24 cellular contexts compared by ENCODE assay signal in genomic region chr5:155129513-155129880, GRCh38.
"Had no signal": no experiment of that assay in that cellular context is flagged by ENCODE, and none has a peak within 500 bp of the region (broad histone marks: within the 10 kb centered on the region; RNA-seq: fewer than 3 reads in every experiment).

No MANE protein-coding gene starts in this region.

- H3K27me3 ChIP-seq: Peyer's patch had no signal

- H3K4me3 ChIP-seq: Peyer's patch had no signal

- DNase-seq: activated CD4-positive, alpha-beta memory T cell treated with anti-CD3 and anti-CD28 coated beads, Interleukin-2, amount 10 ng/mL, durations not matched to agents 7 days and 5 days; activated CD4-positive, alpha-beta T cell treated with anti-CD3 and anti-CD28 coated beads for 36 hours; activated CD4-positive, alpha-beta T cell treated with anti-CD3 and anti-CD28 coated beads, Interleukin-2, amount 50 U/mL, for 1 hour; activated CD4-positive, CD25-positive, alpha-beta regulatory T cell; activated gamma-delta T cell; activated naive CD4-positive, alpha-beta T cell treated with anti-CD3 and anti-CD28 coated beads for 36 hours; activated T-cell treated with anti-CD3 and anti-CD28 coated beads for 4 hours; activated T-cell treated with anti-CD3 and anti-CD28 coated beads, Interleukin-2, amount 50 U/mL, for 48 hours; anterior cingulate cortex; caudate nucleus; MM.1S; NCI-H1105 treated with DMSO at 0.1 percent for 48 hours; NCI-H1436 treated with DMSO at 0.1 percent for 48 hours; NCI-H187; NCI-H2081 treated with DMSO at 0.1 percent for 48 hours; NCI-H2227 treated with DMSO at 0.1 percent for 48 hours; NCI-H526; NCI-H82; Peyer's patch; SIG-M5; T-cell; T-helper 2 cell; T1000 had no signal

- H3K9me3 ChIP-seq: Peyer's patch had no signal

- ATAC-seq: activated CD4-positive, alpha-beta T cell treated with anti-CD3 and anti-CD28 coated beads for 36 hours; activated T-helper 17 cell treated with anti-CD3 and anti-CD28 coated beads, Interleukin-2, amount 50 U/mL, for 72 hours; T-cell had no signal

- H3K4me1 ChIP-seq: Peyer's patch had no signal

- H3K27ac ChIP-seq: Peyer's patch had no signal

- H3K36me3 ChIP-seq: Peyer's patch had no signal
